1 cellular context compared by ENCODE assay signal in genomic region chr9:124511891-124512805, GRCh38.
TF ChIP-seq lines count a peak whose summit lies in the region.

No MANE protein-coding gene starts in this region.

TF ChIP-seq in HepG2, 621 proteins besides CTCF, POLR2A, EP300 and RAD21 (continued from another document and continues in another):
- TF ChIP-seq, protein P1, sequence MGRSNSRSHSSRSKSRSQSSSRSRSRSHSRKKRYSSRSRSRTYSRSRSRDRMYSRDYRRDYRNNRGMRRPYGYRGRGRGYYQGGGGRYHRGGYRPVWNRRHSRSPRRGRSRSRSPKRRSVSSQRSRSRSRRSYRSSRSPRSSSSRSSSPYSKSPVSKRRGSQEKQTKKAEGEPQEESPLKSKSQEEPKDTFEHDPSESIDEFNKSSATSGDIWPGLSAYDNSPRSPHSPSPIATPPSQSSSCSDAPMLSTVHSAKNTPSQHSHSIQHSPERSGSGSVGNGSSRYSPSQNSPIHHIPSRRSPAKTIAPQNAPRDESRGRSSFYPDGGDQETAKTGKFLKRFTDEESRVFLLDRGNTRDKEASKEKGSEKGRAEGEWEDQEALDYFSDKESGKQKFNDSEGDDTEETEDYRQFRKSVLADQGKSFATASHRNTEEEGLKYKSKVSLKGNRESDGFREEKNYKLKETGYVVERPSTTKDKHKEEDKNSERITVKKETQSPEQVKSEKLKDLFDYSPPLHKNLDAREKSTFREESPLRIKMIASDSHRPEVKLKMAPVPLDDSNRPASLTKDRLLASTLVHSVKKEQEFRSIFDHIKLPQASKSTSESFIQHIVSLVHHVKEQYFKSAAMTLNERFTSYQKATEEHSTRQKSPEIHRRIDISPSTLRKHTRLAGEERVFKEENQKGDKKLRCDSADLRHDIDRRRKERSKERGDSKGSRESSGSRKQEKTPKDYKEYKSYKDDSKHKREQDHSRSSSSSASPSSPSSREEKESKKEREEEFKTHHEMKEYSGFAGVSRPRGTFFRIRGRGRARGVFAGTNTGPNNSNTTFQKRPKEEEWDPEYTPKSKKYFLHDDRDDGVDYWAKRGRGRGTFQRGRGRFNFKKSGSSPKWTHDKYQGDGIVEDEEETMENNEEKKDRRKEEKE (IDR thresholded peaks at IDR 0.05) = no peak
- no peak; the same call in 1 of the 2 replicates for TF ChIP-seq RNF2 (conservative IDR thresholded peaks at IDR 0.05; ENCODE audit: low read depth)
- peak; percentile 25; the same call in 1 of the 2 replicates for TF ChIP-seq TCF7 (IDR thresholded peaks at IDR 0.05; ENCODE audit: low read depth)
- TF ChIP-seq, protein P2, sequence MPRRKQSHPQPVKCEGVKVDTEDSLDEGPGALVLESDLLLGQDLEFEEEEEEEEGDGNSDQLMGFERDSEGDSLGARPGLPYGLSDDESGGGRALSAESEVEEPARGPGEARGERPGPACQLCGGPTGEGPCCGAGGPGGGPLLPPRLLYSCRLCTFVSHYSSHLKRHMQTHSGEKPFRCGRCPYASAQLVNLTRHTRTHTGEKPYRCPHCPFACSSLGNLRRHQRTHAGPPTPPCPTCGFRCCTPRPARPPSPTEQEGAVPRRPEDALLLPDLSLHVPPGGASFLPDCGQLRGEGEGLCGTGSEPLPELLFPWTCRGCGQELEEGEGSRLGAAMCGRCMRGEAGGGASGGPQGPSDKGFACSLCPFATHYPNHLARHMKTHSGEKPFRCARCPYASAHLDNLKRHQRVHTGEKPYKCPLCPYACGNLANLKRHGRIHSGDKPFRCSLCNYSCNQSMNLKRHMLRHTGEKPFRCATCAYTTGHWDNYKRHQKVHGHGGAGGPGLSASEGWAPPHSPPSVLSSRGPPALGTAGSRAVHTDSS (CRISPR knock-in tag; conservative IDR thresholded peaks at IDR 0.05) = no peak
- no peak for TF ChIP-seq KLF9 (CRISPR knock-in tag; IDR thresholded peaks at IDR 0.05; ENCODE audit: low read depth)
- TF ChIP-seq ZNF564 (CRISPR knock-in tag; IDR thresholded peaks at IDR 0.05) = no peak; the same call in 1 of the 2 replicates
- no peak for TF ChIP-seq ZNF20 (CRISPR knock-in tag; IDR thresholded peaks at IDR 0.05)
- no peak for TF ChIP-seq PREB (CRISPR knock-in tag; IDR thresholded peaks at IDR 0.05)
- TF ChIP-seq, protein P3, sequence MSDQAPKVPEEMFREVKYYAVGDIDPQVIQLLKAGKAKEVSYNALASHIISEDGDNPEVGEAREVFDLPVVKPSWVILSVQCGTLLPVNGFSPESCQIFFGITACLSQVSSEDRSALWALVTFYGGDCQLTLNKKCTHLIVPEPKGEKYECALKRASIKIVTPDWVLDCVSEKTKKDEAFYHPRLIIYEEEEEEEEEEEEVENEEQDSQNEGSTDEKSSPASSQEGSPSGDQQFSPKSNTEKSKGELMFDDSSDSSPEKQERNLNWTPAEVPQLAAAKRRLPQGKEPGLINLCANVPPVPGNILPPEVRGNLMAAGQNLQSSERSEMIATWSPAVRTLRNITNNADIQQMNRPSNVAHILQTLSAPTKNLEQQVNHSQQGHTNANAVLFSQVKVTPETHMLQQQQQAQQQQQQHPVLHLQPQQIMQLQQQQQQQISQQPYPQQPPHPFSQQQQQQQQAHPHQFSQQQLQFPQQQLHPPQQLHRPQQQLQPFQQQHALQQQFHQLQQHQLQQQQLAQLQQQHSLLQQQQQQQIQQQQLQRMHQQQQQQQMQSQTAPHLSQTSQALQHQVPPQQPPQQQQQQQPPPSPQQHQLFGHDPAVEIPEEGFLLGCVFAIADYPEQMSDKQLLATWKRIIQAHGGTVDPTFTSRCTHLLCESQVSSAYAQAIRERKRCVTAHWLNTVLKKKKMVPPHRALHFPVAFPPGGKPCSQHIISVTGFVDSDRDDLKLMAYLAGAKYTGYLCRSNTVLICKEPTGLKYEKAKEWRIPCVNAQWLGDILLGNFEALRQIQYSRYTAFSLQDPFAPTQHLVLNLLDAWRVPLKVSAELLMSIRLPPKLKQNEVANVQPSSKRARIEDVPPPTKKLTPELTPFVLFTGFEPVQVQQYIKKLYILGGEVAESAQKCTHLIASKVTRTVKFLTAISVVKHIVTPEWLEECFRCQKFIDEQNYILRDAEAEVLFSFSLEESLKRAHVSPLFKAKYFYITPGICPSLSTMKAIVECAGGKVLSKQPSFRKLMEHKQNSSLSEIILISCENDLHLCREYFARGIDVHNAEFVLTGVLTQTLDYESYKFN (CRISPR knock-in tag; conservative IDR thresholded peaks at IDR 0.05) = peak; percentile 90
- peak; percentile 28; the same call in 1 of the 2 replicates for TF ChIP-seq ZNF768 (CRISPR knock-in tag; IDR thresholded peaks at IDR 0.05)
- TF ChIP-seq ADNP (CRISPR knock-in tag; IDR thresholded peaks at IDR 0.05) = no peak
- no peak; the same call in 1 of the 2 replicates for TF ChIP-seq ZNF775 (CRISPR knock-in tag; IDR thresholded peaks at IDR 0.05; ENCODE audit: borderline replicate concordance)
- no peak for TF ChIP-seq E2F5 (CRISPR knock-in tag; conservative IDR thresholded peaks at IDR 0.05)
- no peak for TF ChIP-seq MYPOP (CRISPR knock-in tag; IDR thresholded peaks at IDR 0.05)
- TF ChIP-seq ZNF3 (CRISPR knock-in tag; IDR thresholded peaks at IDR 0.05) = no peak
- TF ChIP-seq, protein P4, sequence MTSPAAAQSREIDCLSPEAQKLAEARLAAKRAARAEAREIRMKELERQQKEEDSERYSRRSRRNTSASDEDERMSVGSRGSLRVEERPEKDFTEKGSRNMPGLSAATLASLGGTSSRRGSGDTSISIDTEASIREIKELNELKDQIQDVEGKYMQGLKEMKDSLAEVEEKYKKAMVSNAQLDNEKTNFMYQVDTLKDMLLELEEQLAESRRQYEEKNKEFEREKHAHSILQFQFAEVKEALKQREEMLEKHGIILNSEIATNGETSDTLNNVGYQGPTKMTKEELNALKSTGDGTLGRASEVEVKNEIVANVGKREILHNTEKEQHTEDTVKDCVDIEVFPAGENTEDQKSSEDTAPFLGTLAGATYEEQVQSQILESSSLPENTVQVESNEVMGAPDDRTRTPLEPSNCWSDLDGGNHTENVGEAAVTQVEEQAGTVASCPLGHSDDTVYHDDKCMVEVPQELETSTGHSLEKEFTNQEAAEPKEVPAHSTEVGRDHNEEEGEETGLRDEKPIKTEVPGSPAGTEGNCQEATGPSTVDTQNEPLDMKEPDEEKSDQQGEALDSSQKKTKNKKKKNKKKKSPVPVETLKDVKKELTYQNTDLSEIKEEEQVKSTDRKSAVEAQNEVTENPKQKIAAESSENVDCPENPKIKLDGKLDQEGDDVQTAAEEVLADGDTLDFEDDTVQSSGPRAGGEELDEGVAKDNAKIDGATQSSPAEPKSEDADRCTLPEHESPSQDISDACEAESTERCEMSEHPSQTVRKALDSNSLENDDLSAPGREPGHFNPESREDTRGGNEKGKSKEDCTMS (CRISPR knock-in tag; conservative IDR thresholded peaks at IDR 0.05) = no peak
- TF ChIP-seq EEA1 (CRISPR knock-in tag; IDR thresholded peaks at IDR 0.05; ENCODE audit: borderline replicate concordance) = 0 out of 2 replicates have a peak, but pooled peaks have one; percentile 30
- peak; percentile 56; the same call in 1 of the 2 replicates for TF ChIP-seq ZFP90 (CRISPR knock-in tag; IDR thresholded peaks at IDR 0.05; ENCODE audit: borderline replicate concordance)
- peak; percentile 50; the same call in 1 of the 2 replicates for TF ChIP-seq PHF20 (CRISPR knock-in tag; IDR thresholded peaks at IDR 0.05)
- no peak for TF ChIP-seq ZFP37 (CRISPR knock-in tag; IDR thresholded peaks at IDR 0.05; ENCODE audit: borderline replicate concordance)
- TF ChIP-seq ZBTB1 (CRISPR knock-in tag; IDR thresholded peaks at IDR 0.05; ENCODE audit: borderline replicate concordance) = no peak
- no peak for TF ChIP-seq REL (CRISPR knock-in tag; conservative IDR thresholded peaks at IDR 0.05)
- TF ChIP-seq, protein P5, sequence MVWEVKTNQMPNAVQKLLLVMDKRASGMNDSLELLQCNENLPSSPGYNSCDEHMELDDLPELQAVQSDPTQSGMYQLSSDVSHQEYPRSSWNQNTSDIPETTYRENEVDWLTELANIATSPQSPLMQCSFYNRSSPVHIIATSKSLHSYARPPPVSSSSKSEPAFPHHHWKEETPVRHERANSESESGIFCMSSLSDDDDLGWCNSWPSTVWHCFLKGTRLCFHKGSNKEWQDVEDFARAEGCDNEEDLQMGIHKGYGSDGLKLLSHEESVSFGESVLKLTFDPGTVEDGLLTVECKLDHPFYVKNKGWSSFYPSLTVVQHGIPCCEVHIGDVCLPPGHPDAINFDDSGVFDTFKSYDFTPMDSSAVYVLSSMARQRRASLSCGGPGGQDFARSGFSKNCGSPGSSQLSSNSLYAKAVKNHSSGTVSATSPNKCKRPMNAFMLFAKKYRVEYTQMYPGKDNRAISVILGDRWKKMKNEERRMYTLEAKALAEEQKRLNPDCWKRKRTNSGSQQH (CRISPR knock-in tag; IDR thresholded peaks at IDR 0.05; ENCODE audit: low read depth) = no peak
- no peak for TF ChIP-seq AGO1 (IDR thresholded peaks at IDR 0.05; ENCODE audit: low read depth, low read length, poor library complexity, severe bottlenecking)
- no peak for TF ChIP-seq ZNF691 (CRISPR knock-in tag; IDR thresholded peaks at IDR 0.05; ENCODE audit: borderline replicate concordance, low read depth)
- TF ChIP-seq ZNF264 (CRISPR knock-in tag; IDR thresholded peaks at IDR 0.05) = no peak
- no peak for TF ChIP-seq MIER2 (CRISPR knock-in tag; IDR thresholded peaks at IDR 0.05)
- TF ChIP-seq JDP2 (CRISPR knock-in tag; IDR thresholded peaks at IDR 0.05; ENCODE audit: borderline replicate concordance) = no peak; the same call in 1 of the 2 replicates
- TF ChIP-seq, protein P6, sequence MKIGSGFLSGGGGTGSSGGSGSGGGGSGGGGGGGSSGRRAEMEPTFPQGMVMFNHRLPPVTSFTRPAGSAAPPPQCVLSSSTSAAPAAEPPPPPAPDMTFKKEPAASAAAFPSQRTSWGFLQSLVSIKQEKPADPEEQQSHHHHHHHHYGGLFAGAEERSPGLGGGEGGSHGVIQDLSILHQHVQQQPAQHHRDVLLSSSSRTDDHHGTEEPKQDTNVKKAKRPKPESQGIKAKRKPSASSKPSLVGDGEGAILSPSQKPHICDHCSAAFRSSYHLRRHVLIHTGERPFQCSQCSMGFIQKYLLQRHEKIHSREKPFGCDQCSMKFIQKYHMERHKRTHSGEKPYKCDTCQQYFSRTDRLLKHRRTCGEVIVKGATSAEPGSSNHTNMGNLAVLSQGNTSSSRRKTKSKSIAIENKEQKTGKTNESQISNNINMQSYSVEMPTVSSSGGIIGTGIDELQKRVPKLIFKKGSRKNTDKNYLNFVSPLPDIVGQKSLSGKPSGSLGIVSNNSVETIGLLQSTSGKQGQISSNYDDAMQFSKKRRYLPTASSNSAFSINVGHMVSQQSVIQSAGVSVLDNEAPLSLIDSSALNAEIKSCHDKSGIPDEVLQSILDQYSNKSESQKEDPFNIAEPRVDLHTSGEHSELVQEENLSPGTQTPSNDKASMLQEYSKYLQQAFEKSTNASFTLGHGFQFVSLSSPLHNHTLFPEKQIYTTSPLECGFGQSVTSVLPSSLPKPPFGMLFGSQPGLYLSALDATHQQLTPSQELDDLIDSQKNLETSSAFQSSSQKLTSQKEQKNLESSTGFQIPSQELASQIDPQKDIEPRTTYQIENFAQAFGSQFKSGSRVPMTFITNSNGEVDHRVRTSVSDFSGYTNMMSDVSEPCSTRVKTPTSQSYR (CRISPR knock-in tag; IDR thresholded peaks at IDR 0.05; ENCODE audit: borderline replicate concordance) = peak; percentile 72
- peak; percentile 62; the same call in 1 of the 2 replicates for TF ChIP-seq ZNF740 (CRISPR knock-in tag; IDR thresholded peaks at IDR 0.05)
- TF ChIP-seq, protein P7, sequence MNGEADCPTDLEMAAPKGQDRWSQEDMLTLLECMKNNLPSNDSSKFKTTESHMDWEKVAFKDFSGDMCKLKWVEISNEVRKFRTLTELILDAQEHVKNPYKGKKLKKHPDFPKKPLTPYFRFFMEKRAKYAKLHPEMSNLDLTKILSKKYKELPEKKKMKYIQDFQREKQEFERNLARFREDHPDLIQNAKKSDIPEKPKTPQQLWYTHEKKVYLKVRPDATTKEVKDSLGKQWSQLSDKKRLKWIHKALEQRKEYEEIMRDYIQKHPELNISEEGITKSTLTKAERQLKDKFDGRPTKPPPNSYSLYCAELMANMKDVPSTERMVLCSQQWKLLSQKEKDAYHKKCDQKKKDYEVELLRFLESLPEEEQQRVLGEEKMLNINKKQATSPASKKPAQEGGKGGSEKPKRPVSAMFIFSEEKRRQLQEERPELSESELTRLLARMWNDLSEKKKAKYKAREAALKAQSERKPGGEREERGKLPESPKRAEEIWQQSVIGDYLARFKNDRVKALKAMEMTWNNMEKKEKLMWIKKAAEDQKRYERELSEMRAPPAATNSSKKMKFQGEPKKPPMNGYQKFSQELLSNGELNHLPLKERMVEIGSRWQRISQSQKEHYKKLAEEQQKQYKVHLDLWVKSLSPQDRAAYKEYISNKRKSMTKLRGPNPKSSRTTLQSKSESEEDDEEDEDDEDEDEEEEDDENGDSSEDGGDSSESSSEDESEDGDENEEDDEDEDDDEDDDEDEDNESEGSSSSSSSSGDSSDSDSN (CRISPR knock-in tag; IDR thresholded peaks at IDR 0.05) = peak; percentile 65
- TF ChIP-seq ZNF549 (CRISPR knock-in tag; IDR thresholded peaks at IDR 0.05) = no peak
- no peak for TF ChIP-seq GTF3A (CRISPR knock-in tag; conservative IDR thresholded peaks at IDR 0.05)
- TF ChIP-seq FOXK2 (IDR thresholded peaks at IDR 0.05) = no peak
- TF ChIP-seq ZNF367 (CRISPR knock-in tag; IDR thresholded peaks at IDR 0.05; ENCODE audit: borderline replicate concordance) = no peak
- no peak for TF ChIP-seq ZNF441 (CRISPR knock-in tag; IDR thresholded peaks at IDR 0.05; ENCODE audit: borderline replicate concordance)
